8 cellular contexts compared by ENCODE assay signal in the genomic region with DNA sequence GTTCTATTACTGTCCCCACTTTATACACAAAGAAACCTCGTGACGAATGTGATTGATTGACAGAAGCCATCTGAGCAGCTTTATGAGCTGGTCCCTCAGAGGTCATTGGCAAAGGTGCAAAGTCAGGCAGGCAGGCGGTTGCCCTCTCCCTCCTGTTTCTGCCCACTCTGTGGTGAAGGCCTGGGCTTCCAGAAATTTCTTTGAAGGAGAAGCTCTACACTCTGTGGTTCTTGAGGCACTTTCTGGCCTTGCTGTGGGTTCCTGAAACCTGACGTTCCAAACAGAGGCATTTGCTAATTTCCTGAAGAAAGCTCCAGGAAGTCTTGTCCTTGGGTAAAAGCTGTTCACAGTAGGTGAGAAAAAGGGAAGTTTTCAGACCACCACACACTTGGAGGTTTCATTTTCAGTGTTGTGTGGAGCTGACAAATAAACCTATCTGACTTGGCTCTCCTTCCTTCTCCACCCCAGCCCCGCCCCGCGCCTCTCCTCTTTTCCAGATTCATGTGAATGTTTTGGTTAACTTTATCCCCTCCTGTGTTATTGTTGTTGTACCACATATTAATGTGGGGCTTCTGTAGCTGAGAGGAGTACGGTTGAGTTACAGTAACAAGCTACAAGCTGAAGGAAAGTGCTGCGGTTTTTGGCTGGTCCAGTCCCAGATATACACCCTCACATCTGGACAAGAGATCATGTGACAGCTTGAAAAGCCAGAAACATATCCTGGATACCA.
DNase-seq lines count a peak whose midpoint lies in the region; ATAC-seq, FAIRE-seq and TF ChIP-seq lines count a peak whose summit lies in the region.

No MANE protein-coding gene starts in this region.

- H2BK5ac ChIP-seq in IMR-90 (ENCODE audit: low read depth, low read length, poor library complexity, severe bottlenecking) (no peak overlapping the region), mesendoderm (ENCODE audit: low read length) (no peak overlapping the region)

- in situ Hi-C loops in IMR-90 (cut with MboI; ENCODE audit: low sequenced_read_pairs), result no loop called here
- in situ Hi-C loops in GM12878 (cut with MboI), result no loop called here
- in situ Hi-C loops in gastrocnemius medialis (cut with MboI; ENCODE audit: low sequenced_read_pairs in 4 of 4), result no loop called here

- no peak overlapping the region for H3K56ac ChIP-seq in IMR-90 (ENCODE audit: extremely low read depth, insufficient read depth, low read length)
- H3K56ac ChIP-seq in mesendoderm (ENCODE audit: low read length), result no peak overlapping the region

- H4K8ac ChIP-seq in IMR-90 (ENCODE audit: low read depth in 2 of 2, low read length in 2 of 2), result no peak overlapping the region
- no peak overlapping the region for H4K8ac ChIP-seq in mesendoderm (ENCODE audit: low read depth, low read length)

- H2BK15ac ChIP-seq in IMR-90 (ENCODE audit: low read depth, low read length) (no peak overlapping the region), mesendoderm (replicated peaks; ENCODE audit: low read depth) (no peak overlapping the region)

- peak; percentile 61 for ATAC-seq in GM19395 (IDR thresholded peaks at IDR 0.05; ENCODE audit: unreplicated experiment)
- peak; percentile 46 for ATAC-seq in IMR-90 (ENCODE audit: low read depth)
- peak; percentile 81 for ATAC-seq in GM12878
- peak; percentile 26 to 55 for ATAC-seq in gastrocnemius medialis

- TF ChIP-seq POLR2A in IMR-90 (IDR thresholded peaks at IDR 0.05; ENCODE audit: low read depth, low read length) (no peak), GM12878 (IDR thresholded peaks at IDR 0.05; ENCODE audit: low read depth, low read length) (no peak), gastrocnemius medialis (IDR thresholded peaks at IDR 0.05) (no peak)

- H3K27ac ChIP-seq in IMR-90 (ENCODE audit: insufficient read depth, low read length), result no peak overlapping the region
- H3K27ac ChIP-seq in GM12878 (ENCODE audit: control insufficient read depth, insufficient read depth), result peak overlapping the region; percentile 23; the same call in 1 of the 2 replicates
- H3K27ac ChIP-seq in gastrocnemius medialis, result peak overlapping the region in 3 of 4 donors; percentile 18 to 41 (median 18)
- H3K27ac ChIP-seq in mesendoderm (ENCODE audit: low read depth, low read length), result no peak overlapping the region

- no peak overlapping the region for H2BK120ac ChIP-seq in IMR-90 (ENCODE audit: low read depth, low read length)
- H2BK120ac ChIP-seq in mesendoderm (ENCODE audit: low read depth, low read length), result no peak overlapping the region

- 77% methylated on average over 2 of the region's 9 CpGs; no CpG with 5 or more reads in 1 of the 2 experiments for WGBS in IMR-90 (ENCODE audit: extremely low coverage in 2 of 2, insufficient read length in 1 of 2), 2 experiments
- 27% methylated on average over 9 of the region's 9 CpGs for whole genome bisulfite sequencing in GM12878 (ENCODE audit: insufficient coverage, insufficient replicate concordance, low lambda C conversion rate, missing lambda C conversion rate)
- no CpG with 5 or more reads among the region's 9 CpGs for WGBS in mesendoderm (ENCODE audit: extremely low coverage, insufficient coverage, low lambda C conversion rate)

- dilution Hi-C loops in IMR-90 (cut with HindIII; ENCODE audit: low sequenced_read_pairs, unreplicated experiment), result no loop called here

- no peak overlapping the region for H3K23ac ChIP-seq in IMR-90 (ENCODE audit: low read depth, low read length)
- no peak overlapping the region for H3K23ac ChIP-seq in mesendoderm (ENCODE audit: low read length)

- CTCF ChIA-PET in IMR-90 (lab: Yijun Ruan, JAX), result interaction anchor here (1.4 kb wide), 1 partner anchor 27 kb away, joined by 3 read pairs; no protein-coding TSS in a partner anchor
- CTCF ChIA-PET in GM12878 (lab: Yijun Ruan, JAX), result interaction anchor here (0.9 to 1.2 kb wide), 5 partner anchors 27 to 181 kb away, joined by 3 to 5 read pairs (median 3); no protein-coding TSS in a partner anchor

- FAIRE-seq in GM12878 (lab: Jason Lieb, UNC), result peak; percentile 95

- H3K79me1 ChIP-seq in IMR-90 (ENCODE audit: low read depth in 1 of 2, low read length in 2 of 2), result no peaks in the 10 kb centered on the region
- H3K79me1 ChIP-seq in mesendoderm (ENCODE audit: low read length), result no peaks in the 10 kb centered on the region

- DNase-seq in AG09319 (ENCODE audit: extremely low read depth, low read depth) (peak; percentile 66), IMR-90 (peak; percentile 44), GM12878 (ENCODE audit: low read depth, low spot score) (peak; percentile 48), gastrocnemius medialis (no peak), NCI-H187 (lab: John Stamatoyannopoulos, UW) (no peak), mesendoderm (no peak)
- DNase-seq in activated effector memory CD4-positive, alpha-beta T cell treated with Interleukin-2 at 50 U/mL for 16 hours, result no peak

- H3K4me1 ChIP-seq in IMR-90 (ENCODE audit: control insufficient read depth, insufficient read depth, low read length), result peaks cover 2% of the 10 kb centered on the region; the same call in 1 of the 2 replicates
- peaks cover 20% of the 10 kb centered on the region for H3K4me1 ChIP-seq in GM12878 (ENCODE audit: control insufficient read depth, insufficient read depth, low read length)
- H3K4me1 ChIP-seq in gastrocnemius medialis, result peaks cover 5 to 10% of the 10 kb centered on the region in 2 donors
- no peaks in the 10 kb centered on the region for H3K4me1 ChIP-seq in mesendoderm (ENCODE audit: control insufficient read depth, low read depth, low read length)

- H3K4me3 ChIP-seq in IMR-90 (ENCODE audit: insufficient read depth, low read depth, low read length) (no peak overlapping the region), GM12878 (no peak overlapping the region), gastrocnemius medialis (no peak overlapping the region), mesendoderm (ENCODE audit: low read length) (no peak overlapping the region)

- H4K5ac ChIP-seq in IMR-90 (ENCODE audit: low read depth, low read length) (no peak overlapping the region), mesendoderm (ENCODE audit: low read length) (no peak overlapping the region)

- H3K9me1 ChIP-seq in IMR-90 (ENCODE audit: insufficient read depth, low read length), result no peaks in the 10 kb centered on the region

- no peak overlapping the region for H3K18ac ChIP-seq in IMR-90 (ENCODE audit: low read depth, low read length)
- H3K18ac ChIP-seq in mesendoderm (ENCODE audit: low read length), result no peak overlapping the region

- H3K9me3 ChIP-seq in IMR-90 (ENCODE audit: control insufficient read depth, insufficient read depth, low read length) (no peaks in the 10 kb centered on the region), GM12878 (replicated peaks; ENCODE audit: control insufficient read depth, insufficient read depth, low read length) (no peaks in the 10 kb centered on the region; the same call in 2 of the 3 replicates), gastrocnemius medialis (no peaks in the 10 kb centered on the region)

- no peak overlapping the region; the same call in 1 of the 2 replicates for H3K14ac ChIP-seq in IMR-90 (replicated peaks; ENCODE audit: low read depth, low read length)

- H3K4ac ChIP-seq in IMR-90 (ENCODE audit: low read depth, low read length) (no peak overlapping the region), mesendoderm (ENCODE audit: low read depth, low read length) (no peak overlapping the region)

- no peaks in the 10 kb centered on the region for H3K36me3 ChIP-seq in IMR-90 (ENCODE audit: control insufficient read depth, insufficient read depth, low read length)
- no peaks in the 10 kb centered on the region for H3K36me3 ChIP-seq in GM12878 (ENCODE audit: control insufficient read depth in 2 of 2, insufficient read depth in 2 of 2, low read length in 1 of 2)
- H3K36me3 ChIP-seq in gastrocnemius medialis, result no peaks in the 10 kb centered on the region
- H3K36me3 ChIP-seq in mesendoderm (ENCODE audit: control insufficient read depth, insufficient read depth, low read length), result no peaks in the 10 kb centered on the region

- TF ChIP-seq CTCF in AG09319 (IDR thresholded peaks at IDR 0.05; ENCODE audit: low read depth, low read length) (no peak), IMR-90 (conservative IDR thresholded peaks at IDR 0.05; ENCODE audit: low read depth, low read length) (no peak), GM12878 (IDR thresholded peaks at IDR 0.05 in 2 of 3, conservative IDR thresholded peaks at IDR 0.05 in 1 of 3; ENCODE audit: control insufficient read depth in 2 of 3, extremely low read depth in 1 of 3, insufficient read depth in 1 of 3, low read depth in 3 of 3, low read length in 3 of 3) (no peak), gastrocnemius medialis (IDR thresholded peaks at IDR 0.05 in 4 of 5, conservative IDR thresholded peaks at IDR 0.05 in 1 of 5) (no peak)

- intact Hi-C loops in IMR-90 (cut with micrococcal nuclease) (no loop called here), GM12878 (cut with micrococcal nuclease; ENCODE audit: unreplicated experiment) (no loop called here), gastrocnemius medialis (cut with DNase I; ENCODE audit: low total_unique reads) (no loop called here)

- H3K4me2 ChIP-seq in IMR-90 (ENCODE audit: low read depth, low read length) (peak overlapping the region; percentile 8; the same call in 1 of the 2 replicates), GM12878 (ENCODE audit: control insufficient read depth, insufficient read depth) (peak overlapping the region; percentile 62), mesendoderm (ENCODE audit: low read length) (no peak overlapping the region)

- no TSS peak for BruUV-seq in IMR-90 (replicated peaks; lab: Mats Ljungman, UMichigan)
- BruUV-seq in GM12878 (replicated peaks; lab: Mats Ljungman, UMichigan), result no TSS peak

- H3K9ac ChIP-seq in IMR-90 (ENCODE audit: low read depth, low read length) (no peak overlapping the region), GM12878 (ENCODE audit: control insufficient read depth, insufficient read depth, low read length) (no peak overlapping the region), mesendoderm (ENCODE audit: low read length) (no peak overlapping the region)

- POLR2A ChIA-PET in IMR-90 (lab: Charles Lee; ENCODE audit: unreplicated experiment), result interaction anchor here (1.1 kb wide), 1 partner anchor 364 kb away, joined by 3 read pairs; the partner anchor contains the start of gene SUPT3H
- POLR2A ChIA-PET in GM12878 (lab: Charles Lee), result interaction anchor here (1.1 kb wide), 1 partner anchor 15 kb away, joined by 4 read pairs; no protein-coding TSS in a partner anchor

- RAD21 ChIA-PET in GM12878 (lab: Charles Lee; ENCODE audit: unreplicated experiment), result interaction anchor here (1.0 to 2.5 kb wide), 5 partner anchors 27 to 180 kb away, joined by 3 to 9 read pairs (median 4); no protein-coding TSS in a partner anchor

- H3K79me2 ChIP-seq in GM12878 (ENCODE audit: control insufficient read depth, insufficient read depth, low read length) (no peaks in the 10 kb centered on the region), mesendoderm (ENCODE audit: control insufficient read depth, insufficient read depth, low read length) (no peaks in the 10 kb centered on the region)

- TF ChIP-seq EP300 in GM12878 (IDR thresholded peaks at IDR 0.05; ENCODE audit: borderline replicate concordance in 1 of 2, control insufficient read depth in 1 of 2, low read depth in 2 of 2, low read length in 2 of 2), result peak in 1 of 2 experiments; percentile 55; a peak in 1 of 4 replicates

- TF ChIP-seq RAD21 in IMR-90 (IDR thresholded peaks at IDR 0.05; ENCODE audit: low read length) (no peak), GM12878 (IDR thresholded peaks at IDR 0.05; ENCODE audit: insufficient read depth, low read depth, low read length) (no peak)

- H4K20me1 ChIP-seq in IMR-90 (ENCODE audit: insufficient read depth, low read length) (no peaks in the 10 kb centered on the region), GM12878 (ENCODE audit: control insufficient read depth, insufficient read depth) (no peaks in the 10 kb centered on the region)

- peaks cover 2% of the 10 kb centered on the region for H3K27me3 ChIP-seq in IMR-90 (ENCODE audit: control insufficient read depth, insufficient read depth, low read length)
- H3K27me3 ChIP-seq in GM12878 (replicated peaks in 1 of 2; ENCODE audit: control insufficient read depth in 2 of 2, insufficient read depth in 2 of 2, low read length in 1 of 2), result no peaks in the 10 kb centered on the region
- H3K27me3 ChIP-seq in gastrocnemius medialis, result no peaks in the 10 kb centered on the region
- no peaks in the 10 kb centered on the region for H3K27me3 ChIP-seq in mesendoderm (ENCODE audit: insufficient read depth, low read length, poor library complexity)

- peak overlapping the region; percentile 2 for H2AFZ ChIP-seq in IMR-90 (replicated peaks; ENCODE audit: low read length, poor library complexity)
- H2AFZ ChIP-seq in GM12878 (ENCODE audit: control insufficient read depth, low read depth, low read length), result peak overlapping the region; percentile 39; the same call in 1 of the 2 replicates

- no peak overlapping the region for H2BK20ac ChIP-seq in IMR-90 (ENCODE audit: low read depth, low read length)

- H2AK5ac ChIP-seq in IMR-90 (ENCODE audit: low read depth, low read length) (no peak overlapping the region), mesendoderm (ENCODE audit: low read length) (no peak overlapping the region)

- H4K91ac ChIP-seq in IMR-90 (ENCODE audit: insufficient read depth, low read depth, low read length), result no peak overlapping the region

- SMC1A ChIA-PET in GM12878 (lab: Charles Lee; ENCODE audit: uncharacterized antibody, unreplicated experiment), result interaction anchor here (1.0 to 1.8 kb wide), 8 partner anchors 15 to 364 kb away, joined by 3 to 5 read pairs (median 3); partner anchors contain the start of gene SUPT3H

- H2AK9ac ChIP-seq in IMR-90 (replicated peaks; ENCODE audit: low read depth, low read length, poor library complexity), result no peak overlapping the region

Comparison
In these comparisons a context has a peak if more than half of its experiments do, and no peak if none do; other contexts are left out.
1. DNase-seq: peak in AG09319 (single experiment), IMR-90 (single experiment) and GM12878 (single experiment); none in gastrocnemius medialis (0 of 2), NCI-H187 (0 of 2), activated effector memory CD4-positive, alpha-beta T cell treated with Interleukin-2 at 50 U/mL for 16 hours (single experiment) and mesendoderm (single experiment).
2. H3K27ac ChIP-seq: peak in GM12878 (single experiment) and gastrocnemius medialis (3 of 4); none in IMR-90 (single experiment) and mesendoderm (single experiment).
3. Peak in every context shown above with its lines, with median percentiles within 50 percentile points of each other: ATAC-seq.